In genomic region chr15:66939451-66940023, GRCh38 we compare ENCODE assay signal across 19 cellular contexts.
"Had no signal": no experiment of that assay in that cellular context is flagged by ENCODE, and none has a peak within 500 bp of the region (broad histone marks: within the 10 kb centered on the region; RNA-seq: fewer than 3 reads in every experiment).

No MANE protein-coding gene starts in this region.

- H3K27me3 ChIP-seq: esophagus squamous epithelium, spleen, transverse colon had no signal

- ATAC-seq: gastrocnemius medialis, mucosa of descending colon had no signal

- H3K27ac Mint-ChIP-seq: activated naive CD8-positive, alpha-beta T cell treated with anti-CD3 and anti-CD28 coated beads for 36 hours; activated T-helper 2 cell treated with anti-CD3 and anti-CD28 coated beads, Interferon-gamma antibody, Interleukin-2, Interleukin-4, amounts not matched to agents 10 μg/mL and 5 μg/mL and 100 μg/mL, durations not matched to agents 14 hours and 24 hours and 36 hours; memory B cell; stimulated activated naive CD8-positive, alpha-beta T cell treated with anti-CD3 and anti-CD28 coated beads, Interleukin-15, Interleukin-2, amounts not matched to agents 100 ng/mL and 50 ng/mL, for 24 hours had no signal

- H3K36me3 ChIP-seq: esophagus squamous epithelium, gastrocnemius medialis, spleen, transverse colon had no signal

- H3K9me3 ChIP-seq: esophagus squamous epithelium, gastrocnemius medialis, mucosa of descending colon, transverse colon had no signal

- H3K36me3 Mint-ChIP-seq: activated naive CD8-positive, alpha-beta T cell treated with anti-CD3 and anti-CD28 coated beads for 36 hours had no signal

- H3K4me3 Mint-ChIP-seq: activated naive CD8-positive, alpha-beta T cell treated with anti-CD3 and anti-CD28 coated beads for 36 hours; central memory CD8-positive, alpha-beta T cell; memory B cell; naive B cell; stimulated activated naive CD8-positive, alpha-beta T cell treated with anti-CD3 and anti-CD28 coated beads, Interleukin-15, Interleukin-2, amounts not matched to agents 100 ng/mL and 50 ng/mL, for 24 hours had no signal

- H3K4me3 ChIP-seq: esophagus squamous epithelium, gastrocnemius medialis, mucosa of descending colon, spleen, transverse colon had no signal

- H3K9me3 Mint-ChIP-seq: central memory CD8-positive, alpha-beta T cell had no signal

- H3K4me1 Mint-ChIP-seq: central memory CD8-positive, alpha-beta T cell; memory B cell had no signal

- DNase-seq: activated CD4-positive, alpha-beta T cell treated with anti-CD3 and anti-CD28 coated beads for 1 hour; activated CD4-positive, alpha-beta T cell treated with anti-CD3 and anti-CD28 coated beads, Interleukin-2, amount 50 U/mL, for 1 hour; activated naive CD4-positive, alpha-beta T cell; activated naive CD8-positive, alpha-beta T cell treated with anti-CD3 and anti-CD28 coated beads for 36 hours; activated T-cell treated with anti-CD3 and anti-CD28 coated beads, Interleukin-2, amount 50 U/mL, for 1 hour; esophagus squamous epithelium; gastrocnemius medialis; hypothalamus; mucosa of descending colon; naive B cell; occipital lobe; spleen; stimulated activated CD4-positive, alpha-beta T cell treated with anti-CD3 and anti-CD28 coated beads, Interleukin-4, amount 100 ng/mL, for 24 hours; substantia nigra; transverse colon had no signal

- H3K27ac ChIP-seq: esophagus squamous epithelium, gastrocnemius medialis, spleen, transverse colon had no signal
